In the genomic region with DNA sequence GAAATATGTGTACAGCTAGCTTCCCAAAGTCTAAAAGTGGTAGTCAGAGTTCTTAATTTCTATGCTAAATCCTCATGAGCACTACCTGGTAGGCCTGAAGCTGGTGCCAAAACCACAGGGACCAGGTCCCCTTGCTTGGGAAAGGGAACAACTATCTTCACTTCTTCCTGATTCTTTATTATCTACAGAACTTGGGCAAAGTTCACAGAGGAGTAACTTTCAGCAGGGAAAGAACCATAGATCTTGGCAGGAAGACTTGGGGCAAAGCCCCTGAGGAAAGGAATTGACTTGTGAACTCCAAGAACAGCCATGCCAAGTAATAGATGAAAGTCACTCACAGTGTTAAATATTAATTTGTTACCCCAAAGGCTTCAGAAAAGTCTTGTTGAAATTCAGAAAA, we compare ENCODE assay signal across 26 cellular contexts.
"Had no signal": no experiment of that assay in that cellular context is flagged by ENCODE, and none has a peak within 500 bp of the region (broad histone marks: within the 10 kb centered on the region; RNA-seq: fewer than 3 reads in every experiment).

No MANE protein-coding gene starts in this region.

- H3K4me2 ChIP-seq: neural progenitor cell, smooth muscle cell had no signal

- H3K9ac ChIP-seq: neural progenitor cell had no signal

- H3K27me3 ChIP-seq: esophagus muscularis mucosa, gastroesophageal sphincter, heart right ventricle, neural progenitor cell, right lobe of liver, thyroid gland had no signal

- H3K4me1 Mint-ChIP-seq: naive B cell; neural progenitor cell; stimulated activated naive CD8-positive, alpha-beta T cell treated with anti-CD3 and anti-CD28 coated beads, Interleukin-15, amount 100 ng/mL, for 72 hours had no signal

- H3K4me3 Mint-ChIP-seq: naive B cell; natural killer cell treated with Interleukin-12 subunit alpha and Interleukin-12 subunit beta and Interleukin-15 and Interleukin-18, amount 100 ng/mL, for 72 hours; neural progenitor cell; stimulated activated naive CD8-positive, alpha-beta T cell treated with anti-CD3 and anti-CD28 coated beads, Interleukin-15, amount 100 ng/mL, for 72 hours had no signal

- ATAC-seq: foreskin keratinocyte; heart right ventricle; left ventricle myocardium superior; lower lobe of right lung; natural killer cell treated with Interleukin-12 subunit alpha and Interleukin-12 subunit beta and Interleukin-15 and Interleukin-18, amount 100 ng/mL, for 72 hours; psoas muscle; stimulated activated naive CD8-positive, alpha-beta T cell treated with anti-CD3 and anti-CD28 coated beads, Interleukin-15, amount 100 ng/mL, for 72 hours had no signal

- H3K27ac Mint-ChIP-seq: natural killer cell treated with Interleukin-12 subunit alpha and Interleukin-12 subunit beta and Interleukin-15 and Interleukin-18, amount 100 ng/mL, for 72 hours; neural progenitor cell; stimulated activated naive CD8-positive, alpha-beta T cell treated with anti-CD3 and anti-CD28 coated beads, Interleukin-15, amount 100 ng/mL, for 72 hours had no signal

- H3K4me3 ChIP-seq: coronary artery, esophagus muscularis mucosa, gastroesophageal sphincter, heart right ventricle, lower lobe of right lung, neural progenitor cell, psoas muscle, right lobe of liver, smooth muscle cell, thyroid gland had no signal

- H3K4me1 ChIP-seq: foreskin keratinocyte, gastroesophageal sphincter, lower lobe of right lung, neural progenitor cell, psoas muscle, thyroid gland had no signal

- H3K27me3 Mint-ChIP-seq: stimulated activated naive CD8-positive, alpha-beta T cell treated with anti-CD3 and anti-CD28 coated beads, Interleukin-15, amount 100 ng/mL, for 72 hours had no signal

- H3K9me3 ChIP-seq: esophagus muscularis mucosa, gastroesophageal sphincter, heart right ventricle, lower lobe of right lung, psoas muscle, right lobe of liver, thyroid gland had no signal

- H2AFZ ChIP-seq: neural progenitor cell had no signal

- H3K27ac ChIP-seq: coronary artery, esophagus muscularis mucosa, foreskin keratinocyte, gastroesophageal sphincter, heart right ventricle, lower lobe of right lung, neural progenitor cell, psoas muscle, thyroid gland had no signal

- H3K9me3 Mint-ChIP-seq: naive B cell; natural killer cell treated with Interleukin-12 subunit alpha and Interleukin-12 subunit beta and Interleukin-15 and Interleukin-18, amount 100 ng/mL, for 72 hours; neural progenitor cell; stimulated activated naive CD8-positive, alpha-beta T cell treated with anti-CD3 and anti-CD28 coated beads, Interleukin-15, amount 100 ng/mL, for 72 hours had no signal

- DNase-seq: dermis blood vessel endothelial cell; effector memory CD4-positive, alpha-beta T cell; foreskin keratinocyte; heart right ventricle; hippocampal formation; left cardiac atrium; left ventricle myocardium superior; lower lobe of right lung; naive B cell; psoas muscle; retina; right lobe of liver; stimulated activated CD4-positive, alpha-beta T cell treated with anti-CD3 and anti-CD28 coated beads, Interleukin-12 subunit alpha, Interleukin-12 subunit beta, amount 100 ng/mL, for 4 hours; stimulated activated CD4-positive, alpha-beta T cell treated with anti-CD3 and anti-CD28 coated beads, Interleukin-1b, Interleukin-23, amount 100 ng/mL, for 48 hours; stimulated activated CD4-positive, alpha-beta T cell treated with anti-CD3 and anti-CD28 coated beads, Interleukin-4, amount 100 ng/mL, for 1 hour; stimulated activated CD8-positive, alpha-beta memory T cell treated with anti-CD3 and anti-CD28 coated beads, Interleukin-4, amount 100 ng/mL, for 48 hours; stimulated activated naive CD4-positive, alpha-beta T cell; stimulated activated naive CD8-positive, alpha-beta T cell treated with anti-CD3 and anti-CD28 coated beads, Interleukin-15, amount 100 ng/mL, for 72 hours; thyroid gland; trophoblast cell had no signal

- H3K36me3 Mint-ChIP-seq: naive B cell; natural killer cell treated with Interleukin-12 subunit alpha and Interleukin-12 subunit beta and Interleukin-15 and Interleukin-18, amount 100 ng/mL, for 72 hours; neural progenitor cell had no signal

- H3K36me3 ChIP-seq: esophagus muscularis mucosa, gastroesophageal sphincter, heart right ventricle, lower lobe of right lung, neural progenitor cell, right lobe of liver, thyroid gland had no signal
